Comparison of ENCODE assay signal across 18 cellular contexts in the genomic region with DNA sequence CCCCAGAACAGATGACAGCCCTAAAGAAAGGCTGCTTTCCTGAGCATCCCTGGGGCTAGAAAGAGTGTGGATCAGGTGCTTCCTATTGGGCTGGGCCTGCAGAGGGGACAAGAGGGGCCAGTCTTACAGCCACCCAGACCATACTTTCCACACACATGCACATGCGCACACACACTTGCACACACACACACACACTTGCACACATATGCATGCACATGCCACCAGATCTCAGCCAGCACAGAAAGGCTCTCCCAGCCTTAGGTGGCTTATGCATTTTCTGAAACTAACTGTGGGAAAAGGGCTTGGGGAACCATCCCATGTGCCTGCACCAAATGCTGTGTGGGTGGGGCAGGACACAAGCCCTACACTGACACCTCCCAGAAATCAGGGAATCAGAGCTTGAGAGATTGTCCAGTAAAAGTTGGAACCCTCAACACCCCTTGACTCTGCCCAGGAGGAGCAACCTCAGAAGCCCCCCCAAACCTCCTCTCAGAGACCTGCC. TPM values are rescaled to one million over a fixed set of nuclear protein-coding genes. Genes with fewer than 3 reads are reported as not detected.
DNase-seq lines count a peak whose midpoint lies in the region; ATAC-seq, FAIRE-seq and TF ChIP-seq lines count a peak whose summit lies in the region.
"Had no signal": no experiment of that assay in that cellular context is flagged by ENCODE, and none has a peak within 500 bp of the region (broad histone marks: within the 10 kb centered on the region; RNA-seq: fewer than 3 reads in every experiment).

No MANE protein-coding gene starts in this region.

- H3K27ac Mint-ChIP-seq in brain (peak overlapping the region in 2 of 5 experiments; percentile 56 to 79), mesothelial cell of epicardium (no peak overlapping the region)
- H3K27ac Mint-ChIP-seq: CD14-positive monocyte had no signal

- no peaks in the 10 kb centered on the region for H3K36me3 Mint-ChIP-seq in brain
- peaks cover 2% of the 10 kb centered on the region for H3K36me3 Mint-ChIP-seq in mesothelial cell of epicardium

- H3K4me3 ChIP-seq in A549 (no peak overlapping the region), gastrocnemius medialis (peak overlapping the region in 3 of 4 donors; percentile 35 to 50 (median 45))
- H3K4me3 ChIP-seq: PC-9 had no signal

- H3K9me3 Mint-ChIP-seq in brain (peaks cover 0 to 14% (median 7%) of the 10 kb centered on the region in 5 experiments), mesothelial cell of epicardium (no peaks in the 10 kb centered on the region)

- intact Hi-C loops in gastrocnemius medialis (cut with DNase I; ENCODE audit: low total_unique reads) = loop anchor here (2.0 to 10.0 kb wide), 2 partner anchors 376 to 894 kb away; no protein-coding TSS in a partner anchor

- H3K4me1 Mint-ChIP-seq in brain (peaks cover 23% of the 10 kb centered on the region), mesothelial cell of epicardium (peaks cover 9% of the 10 kb centered on the region)
- H3K4me1 Mint-ChIP-seq: CD14-positive monocyte had no signal

- peaks cover 30 to 68% (median 52%) of the 10 kb centered on the region in 3 donors for H3K27me3 ChIP-seq in gastrocnemius medialis

- no peak for FAIRE-seq in A549 (lab: Jason Lieb, UNC)

- H3K9me3 ChIP-seq in A549 (peaks cover 12% of the 10 kb centered on the region; the same call in 2 of the 3 replicates), gastrocnemius medialis (no peaks in the 10 kb centered on the region)

- no peak for TF ChIP-seq POLR2A in A549 (IDR thresholded peaks at IDR 0.05; ENCODE audit: low read length)
- no peak for TF ChIP-seq POLR2A in gastrocnemius medialis (IDR thresholded peaks at IDR 0.05)

- H3K4me3 Mint-ChIP-seq in brain = peak overlapping the region; percentile 48 to 79 (median 77)
- peak overlapping the region; percentile 52 for H3K4me3 Mint-ChIP-seq in mesothelial cell of epicardium

- no peak for TF ChIP-seq RAD21 in A549 (conservative IDR thresholded peaks at IDR 0.05 in 1 of 2, IDR thresholded peaks at IDR 0.05 in 1 of 2)

- CTCF ChIA-PET in A549 (lab: Yijun Ruan, JAX) = interaction anchor here (2.3 kb wide), 1 partner anchor 82 kb away, joined by 10 read pairs; no protein-coding TSS in a partner anchor

- TF ChIP-seq CTCF in A549 (IDR thresholded peaks at IDR 0.05) = no peak
- no peak for TF ChIP-seq CTCF in brain (conservative IDR thresholded peaks at IDR 0.05)
- TF ChIP-seq CTCF in mesothelial cell of epicardium (IDR thresholded peaks at IDR 0.05; ENCODE audit: unreplicated experiment) = no peak
- TF ChIP-seq CTCF in gastrocnemius medialis (IDR thresholded peaks at IDR 0.05 in 4 of 5, conservative IDR thresholded peaks at IDR 0.05 in 1 of 5) = no peak

- H3K27me3 Mint-ChIP-seq in brain = peaks cover 66% of the 10 kb centered on the region
- peaks cover 77% of the 10 kb centered on the region for H3K27me3 Mint-ChIP-seq in mesothelial cell of epicardium (ENCODE audit: low read depth)

- peak in 1 of 2 experiments; percentile 14; a peak in 3 of 6 replicates for ATAC-seq in A549
- ATAC-seq in gastrocnemius medialis = no peak
- no peak for ATAC-seq in GM19351 (IDR thresholded peaks at IDR 0.05; ENCODE audit: unreplicated experiment)
- no peak for ATAC-seq in HG03135 (IDR thresholded peaks at IDR 0.05; ENCODE audit: unreplicated experiment)

- 100% methylated on average over 1 of the region's 1 CpG for WGBS in A549 (ENCODE audit: missing lambda C conversion rate)

- H3K4me2 ChIP-seq in A549 = no peak overlapping the region
- H3K4me2 ChIP-seq: PC-9 had no signal

- no peak for DNase-seq in A549 (ENCODE audit: low read depth in 1 of 2, low spot score in 1 of 2)
- no peak for DNase-seq in mesothelial cell of epicardium (ENCODE audit: low spot score in 2 of 2, unreplicated experiment in 2 of 2)
- DNase-seq in gastrocnemius medialis = no peak
- no peak for DNase-seq in NCI-H748 treated with DMSO at 0.1 percent for 48 hours (lab: John Stamatoyannopoulos, UW)
- no peak for DNase-seq in stimulated activated CD4-positive, alpha-beta T cell treated with anti-CD3 and anti-CD28 coated beads, Interleukin-2, amount 100 ng/mL, for 48 hours
- DNase-seq: ACHN; activated CD4-positive, CD25-positive, alpha-beta regulatory T cell treated with anti-CD3 and anti-CD28 coated beads, Interleukin-2, amount 50 U/mL, for 72 hours; amygdala; NCI-H1105 treated with DMSO at 0.1 percent for 48 hours; NCI-H774; stimulated activated CD8-positive, alpha-beta memory T cell treated with anti-CD3 and anti-CD28 coated beads, Interleukin-4, amount 100 ng/mL, for 48 hours had no signal

- in situ Hi-C loops in gastrocnemius medialis (cut with MboI; ENCODE audit: low sequenced_read_pairs in 4 of 4) = no loop called here

- TF ChIP-seq EP300 in A549 (IDR thresholded peaks at IDR 0.05) = no peak

- H3K4me1 ChIP-seq in A549 (peaks cover 40% of the 10 kb centered on the region), gastrocnemius medialis (no peaks in the 10 kb centered on the region)

- no peaks in the 10 kb centered on the region for H3K36me3 ChIP-seq in gastrocnemius medialis

- POLR2A ChIA-PET in A549 (lab: Yijun Ruan, JAX) = no interaction called here

- H3K27ac ChIP-seq in A549 (peak overlapping the region; percentile 16 to 80; a peak in 2 of 6 replicates), gastrocnemius medialis (peak overlapping the region; percentile 56 to 61 (median 59))
- H3K27ac ChIP-seq: PC-9 had no signal

TF ChIP-seq in A549, 52 proteins besides CTCF, POLR2A, EP300 and RAD21:
- TF ChIP-seq NFE2L2 (conservative IDR thresholded peaks at IDR 0.05; ENCODE audit: low read length) (no peak), ZSCAN20 (CRISPR knock-in tag; IDR thresholded peaks at IDR 0.05) (no peak), HOXA7 (CRISPR knock-in tag; IDR thresholded peaks at IDR 0.05) (no peak), RNF2 (IDR thresholded peaks at IDR 0.05; ENCODE audit: borderline replicate concordance, low read depth) (no peak), ZFP36 (IDR thresholded peaks at IDR 0.05; ENCODE audit: borderline replicate concordance, partially characterized antibody) (no peak), CHD4 (IDR thresholded peaks at IDR 0.05; ENCODE audit: borderline replicate concordance) (no peak), ESRRA (IDR thresholded peaks at IDR 0.05; ENCODE audit: borderline replicate concordance, low read length) (no peak), RARB (CRISPR knock-in tag; IDR thresholded peaks at IDR 0.05) (no peak), JUN (IDR thresholded peaks at IDR 0.05) (no peak), GATA3 (IDR thresholded peaks at IDR 0.05; ENCODE audit: borderline replicate concordance) (no peak), TFCP2L1 (CRISPR knock-in tag; IDR thresholded peaks at IDR 0.05) (no peak)
- TF ChIP-seq, protein P1, sequence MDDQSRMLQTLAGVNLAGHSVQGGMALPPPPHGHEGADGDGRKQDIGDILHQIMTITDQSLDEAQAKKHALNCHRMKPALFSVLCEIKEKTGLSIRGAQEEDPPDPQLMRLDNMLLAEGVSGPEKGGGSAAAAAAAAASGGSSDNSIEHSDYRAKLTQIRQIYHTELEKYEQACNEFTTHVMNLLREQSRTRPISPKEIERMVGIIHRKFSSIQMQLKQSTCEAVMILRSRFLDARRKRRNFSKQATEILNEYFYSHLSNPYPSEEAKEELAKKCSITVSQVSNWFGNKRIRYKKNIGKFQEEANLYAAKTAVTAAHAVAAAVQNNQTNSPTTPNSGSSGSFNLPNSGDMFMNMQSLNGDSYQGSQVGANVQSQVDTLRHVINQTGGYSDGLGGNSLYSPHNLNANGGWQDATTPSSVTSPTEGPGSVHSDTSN (IDR thresholded peaks at IDR 0.05) = no peak

RNA-seq across cellular contexts. Expression of gene DIO3, which starts 2.5 kb away (rescaled TPM):
- 0.04 TPM in 1 of 2 replicates, not detected in the other for polyA plus RNA-seq in A549 (2011; rRNA removed)
- 0.09 and 0.14 TPM in 2 replicates for polyA plus RNA-seq in A549 (2012; cell fraction: cytosol; rRNA removed)
- 0.12 and 0.23 TPM in 2 replicates for polyA plus RNA-seq in A549 (2012; cell fraction: nucleus; rRNA removed)
- 0.08 to 0.09 TPM in 2 of 3 replicates, not detected in the other for polyA plus RNA-seq in A549 (2017; fragmentation: RNase III; extraction: RNeasy Plus Mini Kit Qiagen cat#74134 plus additional on column Dnase treatment)
- polyA minus RNA-seq in A549 (2011; rRNA and poly(A)+ RNA removed) = not detected in 2 replicates
- polyA plus RNA-seq in brain (ENCODE audit: insufficient read depth, low read depth, low replicate concordance) = 0.31 TPM
- total RNA-seq in mesothelial cell of epicardium = 31.0 to 35.8 TPM (median 35.6 TPM) in 3 replicates
- 1 to 10 TPM in 3 of 4 donors, not detected in 1; 1.0 to 2.3 (median 1.0) TPM for total RNA-seq in gastrocnemius medialis
- total RNA-seq: LHCN-M2, SK-MEL-5 had no signal
- polyA plus RNA-seq: CD14-positive monocyte had no signal
